In genomic region chr5:126384985-126385384, GRCh38 we compare ENCODE assay signal across 12 cellular contexts. TPM values are rescaled to one million over a fixed set of nuclear protein-coding genes. Genes with fewer than 3 reads are reported as not detected.
A peak's percentile ranks its signal among the peaks of the same experiment; 100 is the strongest.
DNase-seq lines count a peak whose midpoint lies in the region; ATAC-seq and TF ChIP-seq lines count a peak whose summit lies in the region.
"Had no signal": no experiment of that assay in that cellular context is flagged by ENCODE, and none has a peak within 500 bp of the region (broad histone marks: within the 10 kb centered on the region; RNA-seq: fewer than 3 reads in every experiment).

No MANE protein-coding gene starts in this region.

- H3K4ac ChIP-seq in trophoblast cell (ENCODE audit: low read depth, low read length): no peak overlapping the region

- intact Hi-C loops in PC-3 (cut with micrococcal nuclease): loop anchor here (2.0 kb wide), 1 partner anchor 38 kb away; the partner anchor contains the start of gene GRAMD2B
- intact Hi-C loops in esophagus squamous epithelium (cut with DNase I): no loop called here
- intact Hi-C loops in activated T-helper 1 cell treated with anti-CD3 and anti-CD28 coated beads, Interleukin-12 subunit alpha, Interleukin-12 subunit beta, Interleukin-2, Interleukin-4 antibody, amounts not matched to agents 30 ng/mL and 10 ng/mL and 1 ng/mL, durations not matched to agents 14 hours and 24 hours and 36 hours (cut with micrococcal nuclease): no loop called here

- WGBS in esophagus squamous epithelium, 2 donors: 20 to 31% methylated on average over 3 of the region's 3 CpGs
- WGBS in trophoblast cell (ENCODE audit: extremely low coverage, insufficient coverage, insufficient read length): no CpG with 5 or more reads among the region's 3 CpGs

- TF ChIP-seq CTCF in PC-3 (conservative IDR thresholded peaks at IDR 0.05; ENCODE audit: low read depth, low read length) (no peak), esophagus squamous epithelium (IDR thresholded peaks at IDR 0.05) (no peak)

- no peak overlapping the region for H4K91ac ChIP-seq in trophoblast cell (ENCODE audit: low read depth, low read length)

- H3K27ac Mint-ChIP-seq in activated T-helper 1 cell treated with anti-CD3 and anti-CD28 coated beads, Interleukin-12 subunit alpha, Interleukin-12 subunit beta, Interleukin-2, Interleukin-4 antibody, amounts not matched to agents 30 ng/mL and 10 ng/mL and 1 ng/mL, durations not matched to agents 14 hours and 24 hours and 36 hours: no peak overlapping the region

- peaks cover 13% of the 10 kb centered on the region for H3F3A ChIP-seq in PC-3 (ENCODE audit: low read length, unreplicated experiment)

- CTCF ChIA-PET in PC-3 (lab: Charles Lee): no interaction called here

- no peak overlapping the region for H2AFZ ChIP-seq in PC-3 (ENCODE audit: low read length)
- H2AFZ ChIP-seq in trophoblast cell (ENCODE audit: insufficient read depth, low read length, poor library complexity): no peak overlapping the region

- no peaks in the 10 kb centered on the region for H3K4me1 Mint-ChIP-seq in activated T-helper 1 cell treated with anti-CD3 and anti-CD28 coated beads, Interleukin-12 subunit alpha, Interleukin-12 subunit beta, Interleukin-2, Interleukin-4 antibody, amounts not matched to agents 30 ng/mL and 10 ng/mL and 1 ng/mL, durations not matched to agents 14 hours and 24 hours and 36 hours (ENCODE audit: low read depth)

- H3K9me3 ChIP-seq in PC-3 (ENCODE audit: low read length) (0 out of 2 replicates have a peak, but pooled peaks cover 5% of the 10 kb centered on the region), esophagus squamous epithelium (peaks cover 0 to 3% (median 0%) of the 10 kb centered on the region in 3 donors), trophoblast cell (ENCODE audit: insufficient read depth, low read depth, low read length) (no peaks in the 10 kb centered on the region)

- H3K27me3 Mint-ChIP-seq in activated T-helper 1 cell treated with anti-CD3 and anti-CD28 coated beads, Interleukin-12 subunit alpha, Interleukin-12 subunit beta, Interleukin-2, Interleukin-4 antibody, amounts not matched to agents 30 ng/mL and 10 ng/mL and 1 ng/mL, durations not matched to agents 14 hours and 24 hours and 36 hours (ENCODE audit: insufficient read depth): peaks cover 3% of the 10 kb centered on the region

- H3K4me1 ChIP-seq in PC-3 (ENCODE audit: insufficient read depth, low read length) (peaks cover 44% of the 10 kb centered on the region), esophagus squamous epithelium (peaks cover 11 to 32% (median 21%) of the 10 kb centered on the region in 3 donors), trophoblast cell (ENCODE audit: control insufficient read depth in 1 of 2, insufficient read depth in 2 of 2, low read length in 2 of 2) (no peaks in the 10 kb centered on the region)

- peak; percentile 76 for ATAC-seq in PC-3
- ATAC-seq: activated T-cell treated with anti-CD3 and anti-CD28 coated beads, Interleukin-2, amount 50 U/mL, for 4 hours had no signal

- peak overlapping the region; percentile 81 for H3K4me2 ChIP-seq in PC-3 (ENCODE audit: low read length)
- H3K4me2 ChIP-seq in trophoblast cell (ENCODE audit: low read length): no peak overlapping the region

- POLR2A ChIA-PET in PC-3 (lab: Charles Lee; ENCODE audit: unreplicated experiment): no interaction called here

- no peak overlapping the region for H4K12ac ChIP-seq in trophoblast cell (ENCODE audit: low read depth, low read length)

- H3K36me3 ChIP-seq in PC-3 (ENCODE audit: low read depth, low read length) (peaks cover 13% of the 10 kb centered on the region; the same call in 1 of the 2 replicates), esophagus squamous epithelium (no peaks in the 10 kb centered on the region), trophoblast cell (ENCODE audit: control insufficient read depth in 1 of 2, insufficient read depth in 2 of 2, low read length in 2 of 2) (no peaks in the 10 kb centered on the region)

- H4K20me1 ChIP-seq in PC-3 (ENCODE audit: low read length): no peaks in the 10 kb centered on the region

- H3K27me3 ChIP-seq in PC-3 (ENCODE audit: low read length) (no peaks in the 10 kb centered on the region), esophagus squamous epithelium (no peaks in the 10 kb centered on the region), trophoblast cell (ENCODE audit: insufficient read depth, low read length) (no peaks in the 10 kb centered on the region)

- H3K79me1 ChIP-seq in trophoblast cell (ENCODE audit: low read length): no peaks in the 10 kb centered on the region

- H3K4me3 ChIP-seq in PC-3 (ENCODE audit: low read length) (peak overlapping the region; percentile 41), esophagus squamous epithelium (no peak overlapping the region), trophoblast cell (ENCODE audit: low read depth, low read length) (no peak overlapping the region)
- H3K4me3 ChIP-seq: lung had no signal

- no TSS peak for BruUV-seq in PC-3 (replicated peaks; lab: Mats Ljungman, UMichigan)

- peak overlapping the region; percentile 34 for H2BK12ac ChIP-seq in trophoblast cell (ENCODE audit: low read length)

- H3K4me3 Mint-ChIP-seq in activated T-helper 1 cell treated with anti-CD3 and anti-CD28 coated beads, Interleukin-12 subunit alpha, Interleukin-12 subunit beta, Interleukin-2, Interleukin-4 antibody, amounts not matched to agents 30 ng/mL and 10 ng/mL and 1 ng/mL, durations not matched to agents 14 hours and 24 hours and 36 hours: no peak overlapping the region
- H3K4me3 Mint-ChIP-seq: activated T-cell treated with anti-CD3 and anti-CD28 coated beads, Interleukin-2, amount 50 U/mL, for 4 hours had no signal

- H2AK5ac ChIP-seq in trophoblast cell (ENCODE audit: low read length): peak overlapping the region; percentile 56

- no peak overlapping the region for H4K8ac ChIP-seq in trophoblast cell (ENCODE audit: low read depth, low read length)

- in situ Hi-C loops in Caki2 (cut with HindIII; ENCODE audit: low pct_unique_long_range_greater_than_20kb, low sequenced_read_pairs): no loop called here

- H3K18ac ChIP-seq in trophoblast cell (ENCODE audit: low read length): no peak overlapping the region

- no peaks in the 10 kb centered on the region for H3K9me3 Mint-ChIP-seq in activated T-helper 1 cell treated with anti-CD3 and anti-CD28 coated beads, Interleukin-12 subunit alpha, Interleukin-12 subunit beta, Interleukin-2, Interleukin-4 antibody, amounts not matched to agents 30 ng/mL and 10 ng/mL and 1 ng/mL, durations not matched to agents 14 hours and 24 hours and 36 hours

- H3K79me2 ChIP-seq in PC-3 (ENCODE audit: low read length) (peaks cover 39% of the 10 kb centered on the region; the same call in 1 of the 2 replicates), trophoblast cell (ENCODE audit: control insufficient read depth, insufficient read depth, low read length, poor library complexity) (no peaks in the 10 kb centered on the region)

- no peaks in the 10 kb centered on the region for H3K36me3 Mint-ChIP-seq in activated T-helper 1 cell treated with anti-CD3 and anti-CD28 coated beads, Interleukin-12 subunit alpha, Interleukin-12 subunit beta, Interleukin-2, Interleukin-4 antibody, amounts not matched to agents 30 ng/mL and 10 ng/mL and 1 ng/mL, durations not matched to agents 14 hours and 24 hours and 36 hours (ENCODE audit: low read depth)

- H3K9me2 ChIP-seq in PC-3 (replicated peaks; ENCODE audit: low read length): no peaks in the 10 kb centered on the region

- H3K9ac ChIP-seq in PC-3 (ENCODE audit: low read length) (peak overlapping the region; percentile 48), trophoblast cell (ENCODE audit: low read length) (no peak overlapping the region)

- no peak overlapping the region for H3K23ac ChIP-seq in trophoblast cell (ENCODE audit: low read length)

- H3K27ac ChIP-seq in PC-3 (ENCODE audit: low read length) (peak overlapping the region; percentile 80), esophagus squamous epithelium (peak overlapping the region; percentile 11 to 68 (median 60)), trophoblast cell (ENCODE audit: low read depth, low read length) (no peak overlapping the region)

- peak overlapping the region; percentile 46 for H2BK120ac ChIP-seq in trophoblast cell (ENCODE audit: insufficient read depth, low read length, poor library complexity)

- no peak overlapping the region for H2BK5ac ChIP-seq in trophoblast cell (ENCODE audit: low read depth, low read length, poor library complexity)

- no peak overlapping the region for H3K14ac ChIP-seq in trophoblast cell (ENCODE audit: low read length)

- TF ChIP-seq POLR2A in esophagus squamous epithelium (IDR thresholded peaks at IDR 0.05): no peak

- peak; percentile 69 for DNase-seq in Caki2 (ENCODE audit: low read depth)
- peak; percentile 85 for DNase-seq in PC-3
- no peak for DNase-seq in esophagus squamous epithelium (lab: John Stamatoyannopoulos, UW)
- DNase-seq in trophoblast cell: peak in 1 of 2 donors; percentile 78
- DNase-seq in NCI-H1092 treated with DMSO at 0.1 percent for 48 hours (lab: John Stamatoyannopoulos, UW): no peak
- no peak for DNase-seq in activated CD4-positive, alpha-beta T cell treated with anti-CD3 and anti-CD28 coated beads, Interleukin-2, amount 50 U/mL, for 48 hours
- no peak for DNase-seq in activated T-helper 1 cell treated with anti-CD3 and anti-CD28 coated beads, Interleukin-12 subunit alpha, Interleukin-12 subunit beta, Interleukin-2, Interleukin-4 antibody, amounts not matched to agents 30 ng/mL and 10 ng/mL and 1 ng/mL, durations not matched to agents 14 hours and 24 hours and 36 hours (ENCODE audit: low spot score)
- no peak for DNase-seq in stimulated activated CD4-positive, alpha-beta T cell treated with anti-CD3 and anti-CD28 coated beads, Interleukin-2, amount 100 ng/mL, for 48 hours
- DNase-seq: activated T-cell treated with anti-CD3 and anti-CD28 coated beads, Interleukin-2, amount 50 U/mL, for 4 hours; effector CD8-positive, alpha-beta T cell; substantia nigra had no signal

RNA-seq across cellular contexts. Expression of gene GRAMD2B, which starts 38.2 kb away (rescaled TPM):
- 38.3 and 50.4 TPM in 2 replicates for total RNA-seq in Caki2 (2014; rRNA removed; shearing (Covaris generic); ENCODE audit: low replicate concordance)
- total RNA-seq in PC-3 (2014; rRNA removed): 33.6 and 38.8 TPM in 2 replicates
- total RNA-seq in esophagus squamous epithelium: 10 to 100 TPM; 10.2 to 29.0 (median 15.8) TPM
- 98.6 and 107 TPM in 2 replicates for polyA plus RNA-seq in trophoblast cell (2013)
- 8.3 and 9.5 TPM in 2 replicates for total RNA-seq in activated T-helper 1 cell treated with anti-CD3 and anti-CD28 coated beads, Interleukin-12 subunit alpha, Interleukin-12 subunit beta, Interleukin-2, Interleukin-4 antibody, amounts not matched to agents 30 ng/mL and 10 ng/mL and 1 ng/mL, durations not matched to agents 14 hours and 24 hours and 36 hours

Comparison
In these comparisons a context has a peak if more than half of its experiments do, and no peak if none do; other contexts are left out.
1. DNase-seq: peak in Caki2 (single experiment) and PC-3 (single experiment); none in esophagus squamous epithelium (single experiment), NCI-H1092 treated with DMSO at 0.1 percent for 48 hours (single experiment), activated CD4-positive, alpha-beta T cell treated with anti-CD3 and anti-CD28 coated beads, Interleukin-2, amount 50 U/mL, for 48 hours (0 of 2), activated T-helper 1 cell treated with anti-CD3 and anti-CD28 coated beads, Interleukin-12 subunit alpha, Interleukin-12 subunit beta, Interleukin-2, Interleukin-4 antibody, amounts not matched to agents 30 ng/mL and 10 ng/mL and 1 ng/mL, durations not matched to agents 14 hours and 24 hours and 36 hours (single experiment) and stimulated activated CD4-positive, alpha-beta T cell treated with anti-CD3 and anti-CD28 coated beads, Interleukin-2, amount 100 ng/mL, for 48 hours (0 of 2).